In genomic region chr15:48427479-48427878, GRCh38 we compare ENCODE assay signal across 18 cellular contexts.
"Had no signal": no experiment of that assay in that cellular context is flagged by ENCODE, and none has a peak within 500 bp of the region (broad histone marks: within the 10 kb centered on the region; RNA-seq: fewer than 3 reads in every experiment).

No MANE protein-coding gene starts in this region.

- H3K79me2 ChIP-seq: parathyroid adenoma had no signal

- H3K36me3 ChIP-seq: WERI-Rb-1 had no signal

- H3K27ac Mint-ChIP-seq: activated CD4-positive, alpha-beta memory T cell treated with anti-CD3 and anti-CD28 coated beads, Interleukin-2, amount 10 ng/mL, durations not matched to agents 7 days and 5 days; activated CD4-positive, alpha-beta T cell treated with anti-CD3 and anti-CD28 coated beads for 36 hours; activated naive CD8-positive, alpha-beta T cell treated with anti-CD3 and anti-CD28 coated beads, Interleukin-2, amount 50 U/mL, for 24 hours; activated T-helper 1 cell treated with anti-CD3 and anti-CD28 coated beads, Interleukin-12 subunit alpha, Interleukin-12 subunit beta, Interleukin-2, Interleukin-4 antibody, amounts not matched to agents 30 ng/mL and 10 ng/mL and 1 ng/mL, durations not matched to agents 14 hours and 24 hours and 36 hours; dendritic cell treated with granulocyte-macrophage colony-stimulating factor and Interleukin-4, amounts not matched to agents 40 ng/mL and 50 ng/mL, for 4 days; stimulated activated naive CD8-positive, alpha-beta T cell treated with anti-CD3 and anti-CD28 coated beads, Interleukin-15, amount 100 ng/mL, for 72 hours; T-cell had no signal

- H3K4me3 ChIP-seq: vagina had no signal

- H3K27ac ChIP-seq: foreskin keratinocyte, parathyroid adenoma, vagina, WERI-Rb-1 had no signal

- H3K36me3 Mint-ChIP-seq: T-cell had no signal

- H3K9me3 Mint-ChIP-seq: activated CD4-positive, alpha-beta memory T cell treated with anti-CD3 and anti-CD28 coated beads, Interleukin-2, amount 10 ng/mL, durations not matched to agents 7 days and 5 days; activated naive CD8-positive, alpha-beta T cell treated with anti-CD3 and anti-CD28 coated beads, Interleukin-2, amount 50 U/mL, for 24 hours; activated T-helper 1 cell treated with anti-CD3 and anti-CD28 coated beads, Interleukin-12 subunit alpha, Interleukin-12 subunit beta, Interleukin-2, Interleukin-4 antibody, amounts not matched to agents 30 ng/mL and 10 ng/mL and 1 ng/mL, durations not matched to agents 14 hours and 24 hours and 36 hours; central memory CD8-positive, alpha-beta T cell; dendritic cell treated with granulocyte-macrophage colony-stimulating factor and Interleukin-4, amounts not matched to agents 40 ng/mL and 50 ng/mL, for 4 days; stimulated activated naive CD8-positive, alpha-beta T cell treated with anti-CD3 and anti-CD28 coated beads, Interleukin-15, amount 100 ng/mL, for 72 hours; T-cell had no signal

- H3K4me1 Mint-ChIP-seq: activated CD4-positive, alpha-beta memory T cell treated with anti-CD3 and anti-CD28 coated beads, Interleukin-2, amount 10 ng/mL, durations not matched to agents 7 days and 5 days; activated CD4-positive, alpha-beta T cell treated with anti-CD3 and anti-CD28 coated beads for 36 hours; activated naive CD8-positive, alpha-beta T cell treated with anti-CD3 and anti-CD28 coated beads, Interleukin-2, amount 50 U/mL, for 24 hours; central memory CD8-positive, alpha-beta T cell; stimulated activated naive CD8-positive, alpha-beta T cell treated with anti-CD3 and anti-CD28 coated beads, Interleukin-15, amount 100 ng/mL, for 72 hours; T-cell had no signal

- H3K27me3 ChIP-seq: foreskin keratinocyte, vagina had no signal

- DNase-seq: activated CD4-positive, alpha-beta memory T cell treated with anti-CD3 and anti-CD28 coated beads, Interleukin-2, amount 10 ng/mL, durations not matched to agents 7 days and 5 days; activated CD4-positive, alpha-beta T cell treated with anti-CD3 and anti-CD28 coated beads for 36 hours; activated CD8-positive, alpha-beta memory T cell treated with anti-CD3 and anti-CD28 coated beads, Interleukin-2, amount 50 U/mL, for 4 hours; activated naive CD4-positive, alpha-beta T cell treated with Interleukin-2 at 50 U/mL for 16 hours; activated naive CD8-positive, alpha-beta T cell treated with anti-CD3 and anti-CD28 coated beads, Interleukin-2, amount 50 U/mL, for 24 hours; head of caudate nucleus; retina; stimulated activated CD4-positive, alpha-beta T cell treated with anti-CD3 and anti-CD28 coated beads, Interleukin-15, amount 100 ng/mL, for 24 hours; stimulated activated CD4-positive, alpha-beta T cell treated with anti-CD3 and anti-CD28 coated beads, Interleukin-4, amount 100 ng/mL, for 4 hours; stimulated activated naive CD8-positive, alpha-beta T cell treated with anti-CD3 and anti-CD28 coated beads, Interleukin-15, amount 100 ng/mL, for 72 hours; T-cell; WERI-Rb-1 had no signal

- H3K9ac ChIP-seq: parathyroid adenoma had no signal

- ATAC-seq: activated CD4-positive, alpha-beta T cell treated with anti-CD3 and anti-CD28 coated beads for 36 hours; activated naive CD8-positive, alpha-beta T cell treated with anti-CD3 and anti-CD28 coated beads, Interleukin-2, amount 50 U/mL, for 24 hours; stimulated activated naive CD8-positive, alpha-beta T cell treated with anti-CD3 and anti-CD28 coated beads, Interleukin-15, amount 100 ng/mL, for 72 hours; T-cell had no signal

- H3K9me3 ChIP-seq: vagina had no signal

- H3K27me3 Mint-ChIP-seq: activated CD4-positive, alpha-beta memory T cell treated with anti-CD3 and anti-CD28 coated beads, Interleukin-2, amount 10 ng/mL, durations not matched to agents 7 days and 5 days; activated CD4-positive, alpha-beta T cell treated with anti-CD3 and anti-CD28 coated beads for 36 hours; activated naive CD8-positive, alpha-beta T cell treated with anti-CD3 and anti-CD28 coated beads, Interleukin-2, amount 50 U/mL, for 24 hours; dendritic cell treated with granulocyte-macrophage colony-stimulating factor and Interleukin-4, amounts not matched to agents 40 ng/mL and 50 ng/mL, for 4 days; T-cell had no signal

- H3K4me1 ChIP-seq: parathyroid adenoma, vagina had no signal

- H2AFZ ChIP-seq: parathyroid adenoma had no signal

- H3K4me3 Mint-ChIP-seq: activated CD4-positive, alpha-beta memory T cell treated with anti-CD3 and anti-CD28 coated beads, Interleukin-2, amount 10 ng/mL, durations not matched to agents 7 days and 5 days; activated CD4-positive, alpha-beta T cell treated with anti-CD3 and anti-CD28 coated beads for 36 hours; activated naive CD8-positive, alpha-beta T cell treated with anti-CD3 and anti-CD28 coated beads, Interleukin-2, amount 50 U/mL, for 24 hours; activated T-helper 1 cell treated with anti-CD3 and anti-CD28 coated beads, Interleukin-12 subunit alpha, Interleukin-12 subunit beta, Interleukin-2, Interleukin-4 antibody, amounts not matched to agents 30 ng/mL and 10 ng/mL and 1 ng/mL, durations not matched to agents 14 hours and 24 hours and 36 hours; central memory CD8-positive, alpha-beta T cell; dendritic cell treated with granulocyte-macrophage colony-stimulating factor and Interleukin-4, amounts not matched to agents 40 ng/mL and 50 ng/mL, for 4 days; stimulated activated naive CD8-positive, alpha-beta T cell treated with anti-CD3 and anti-CD28 coated beads, Interleukin-15, amount 100 ng/mL, for 72 hours; T-cell had no signal
